9 cellular contexts compared by ENCODE assay signal in genomic region chr19:46624958-46625661, GRCh38. TPM values are rescaled to one million over a fixed set of nuclear protein-coding genes. Genes with fewer than 3 reads are reported as not detected.
DNase-seq lines count a peak whose midpoint lies in the region; ATAC-seq and TF ChIP-seq lines count a peak whose summit lies in the region.
"Had no signal": no experiment of that assay in that cellular context is flagged by ENCODE, and none has a peak within 500 bp of the region (broad histone marks: within the 10 kb centered on the region; RNA-seq: fewer than 3 reads in every experiment).

TSS of gene PTGIR (minus strand) at chr19:46625089. CDS start at chr19:46624225, 864 bp downstream.

- H3K27ac ChIP-seq in RWPE1 (peak within 1 kb of the TSS; percentile 52), esophagus squamous epithelium (peak within 1 kb of the TSS; percentile 29 to 93 (median 81))
- H3K27ac ChIP-seq: C4-2B had no signal

- WGBS in esophagus squamous epithelium, 2 donors, result 18 to 26% methylated on average over 11 to 12 of the region's 13 CpGs

- POLR2A ChIA-PET in RWPE1 (lab: Yijun Ruan, JAX; ENCODE audit: low non-redundant PET) (no interaction called here), GM10248 (lab: Yijun Ruan, JAX) (no interaction called here)

- peak within 1 kb of the TSS in 2 of 4 donors; percentile 22 to 48 for H3K4me3 ChIP-seq in esophagus squamous epithelium

- DNase-seq in DMS53 (lab: John Stamatoyannopoulos, UW) (peak; percentile 67), DMS53 treated with DMSO at 0.1 percent for 48 hours (lab: John Stamatoyannopoulos, UW; ENCODE audit: unreplicated experiment) (no peak), RWPE1 (ENCODE audit: low spot score) (no peak), esophagus squamous epithelium (lab: John Stamatoyannopoulos, UW) (no peak), posterior vena cava (ENCODE audit: low spot score) (peak; percentile 96), GM10248 (ENCODE audit: extremely low spot score) (no peak)

- ATAC-seq in HG02973 (IDR thresholded peaks at IDR 0.05; ENCODE audit: unreplicated experiment) (no peak), GM18861 (IDR thresholded peaks at IDR 0.05; ENCODE audit: unreplicated experiment) (no peak)

- peaks cover 0 to 16% (median 0%) of the 10 kb centered on the region in 4 donors for H3K27me3 ChIP-seq in esophagus squamous epithelium

- no peaks in the 10 kb centered on the region for H3K9me3 ChIP-seq in esophagus squamous epithelium

- TF ChIP-seq CTCF in RWPE1 (conservative IDR thresholded peaks at IDR 0.05; ENCODE audit: low read depth), result no peak
- no peak for TF ChIP-seq CTCF in esophagus squamous epithelium (IDR thresholded peaks at IDR 0.05)
- TF ChIP-seq CTCF in GM10248 (IDR thresholded peaks at IDR 0.05; ENCODE audit: control extremely low read depth, extremely low read depth, low read depth, missing control alignments), result no peak

- CTCF ChIA-PET in RWPE1 (lab: Yijun Ruan, JAX) (interaction anchor here (0.6 to 1.2 kb wide), 4 partner anchors 11 to 80 kb away, joined by 3 to 4 read pairs (median 4); no protein-coding TSS in a partner anchor), GM10248 (lab: Yijun Ruan, JAX) (interaction anchor here (0.9 to 9.9 kb wide), 6 partner anchors 8 to 103 kb away, joined by 3 to 76 read pairs (median 4); partner anchors contain the start of genes CALM3 and DACT3)

- intact Hi-C loops in esophagus squamous epithelium (cut with DNase I), result loop anchor here (5.0 kb wide), 1 partner anchor 37 kb away; the partner anchor contains the start of gene DACT3
- intact Hi-C loops in posterior vena cava (cut with DNase I), result no loop called here

- peaks cover 23 to 65% (median 34%) of the 10 kb centered on the region in 3 donors for H3K4me1 ChIP-seq in esophagus squamous epithelium

- TF ChIP-seq POLR2A in esophagus squamous epithelium (IDR thresholded peaks at IDR 0.05), result peak in 2 of 4 donors; percentile 10 to 21

- no peaks in the 10 kb centered on the region for H3K36me3 ChIP-seq in esophagus squamous epithelium

RNA-seq across cellular contexts. Expression of gene PTGIR, which starts in this region (rescaled TPM):
- total RNA-seq in esophagus squamous epithelium, result 1 to 10 TPM in 2 of 4 donors, under 1 TPM in 1, not detected in 1; 0.57 to 3.0 (median 1.1) TPM
- 10 to 100 TPM; 17.3 to 29.8 TPM for total RNA-seq in posterior vena cava

Comparison
In these comparisons a context has a peak if more than half of its experiments do, and no peak if none do; other contexts are left out.
1. RNA of gene PTGIR (total RNA-seq): 17.3 to 29.8 TPM in posterior vena cava; 0.57 to 3.0 TPM in esophagus squamous epithelium; every median in the first group is over 4 times any median in the second.
2. DNase-seq: peak in DMS53 (single experiment) and posterior vena cava (single experiment); none in DMS53 treated with DMSO at 0.1 percent for 48 hours (single experiment), RWPE1 (single experiment), esophagus squamous epithelium (single experiment) and GM10248 (single experiment).